In genomic region chr17:16259926-16260325, GRCh38 we compare ENCODE assay signal across 28 cellular contexts.
"Had no signal": no experiment of that assay in that cellular context is flagged by ENCODE, and none has a peak within 500 bp of the region (broad histone marks: within the 10 kb centered on the region; RNA-seq: fewer than 3 reads in every experiment).

No MANE protein-coding gene starts in this region.

- H3K4me2 ChIP-seq: hepatocyte had no signal

- H3K27ac ChIP-seq: coronary artery, dorsolateral prefrontal cortex, hepatocyte, left ventricle myocardium inferior, thoracic aorta, uterus had no signal

- H3K27me3 Mint-ChIP-seq: activated CD4-positive, alpha-beta memory T cell treated with anti-CD3 and anti-CD28 coated beads, Interleukin-2, amount 10 ng/mL, durations not matched to agents 7 days and 5 days; activated CD4-positive, alpha-beta T cell treated with anti-CD3 and anti-CD28 coated beads, Interleukin-2, amount 10 ng/mL, durations not matched to agents 7 days and 5 days; activated naive CD8-positive, alpha-beta T cell; central memory CD8-positive, alpha-beta T cell; naive thymus-derived CD8-positive, alpha-beta T cell; progenitor cell of endocrine pancreas had no signal

- H3K36me3 Mint-ChIP-seq: WTC11 had no signal

- H3K4me3 ChIP-seq: coronary artery, dorsolateral prefrontal cortex, hepatocyte, left ventricle myocardium inferior, thoracic aorta, uterus had no signal

- DNase-seq: activated CD4-positive, alpha-beta memory T cell treated with anti-CD3 and anti-CD28 coated beads, Interleukin-2, amount 10 ng/mL, durations not matched to agents 7 days and 5 days; activated CD4-positive, alpha-beta T cell treated with anti-CD3 and anti-CD28 coated beads for 1 hour; activated CD4-positive, alpha-beta T cell treated with anti-CD3 and anti-CD28 coated beads, Interleukin-2, amount 10 ng/mL, durations not matched to agents 7 days and 5 days; activated naive CD4-positive, alpha-beta T cell; activated T-cell treated with anti-CD3 and anti-CD28 coated beads for 4 hours; activated T-cell treated with anti-CD3 and anti-CD28 coated beads, Interleukin-2, amount 50 U/mL, for 72 hours; anterior cingulate cortex; effector memory CD4-positive, alpha-beta T cell; islet precursor cell; left ventricle myocardium inferior; mammary epithelial cell; naive thymus-derived CD8-positive, alpha-beta T cell; occipital lobe; retina; stimulated activated CD4-positive, alpha-beta T cell treated with anti-CD3 and anti-CD28 coated beads, Interleukin-2, amount 100 ng/mL, for 48 hours; stimulated activated naive CD4-positive, alpha-beta T cell treated with Interleukin-2 at 50 U/mL for 16 hours; T-helper 2 cell; trophoblast cell; uterus had no signal

- H3K9me3 Mint-ChIP-seq: activated CD4-positive, alpha-beta T cell treated with anti-CD3 and anti-CD28 coated beads, Interleukin-2, amount 10 ng/mL, durations not matched to agents 7 days and 5 days; activated T-cell treated with anti-CD3 and anti-CD28 coated beads, Interleukin-2, amount 50 U/mL, for 72 hours; central memory CD8-positive, alpha-beta T cell; naive thymus-derived CD8-positive, alpha-beta T cell; neural crest cell; WTC11 had no signal

- H3K36me3 ChIP-seq: left ventricle myocardium inferior, thoracic aorta, uterus had no signal

- H3K27me3 ChIP-seq: dorsolateral prefrontal cortex, hepatocyte, uterus had no signal

- H3K27ac Mint-ChIP-seq: activated CD4-positive, alpha-beta memory T cell treated with anti-CD3 and anti-CD28 coated beads, Interleukin-2, amount 10 ng/mL, durations not matched to agents 7 days and 5 days; activated CD4-positive, alpha-beta T cell treated with anti-CD3 and anti-CD28 coated beads, Interleukin-2, amount 10 ng/mL, durations not matched to agents 7 days and 5 days; activated naive CD8-positive, alpha-beta T cell; activated T-cell treated with anti-CD3 and anti-CD28 coated beads, Interleukin-2, amount 50 U/mL, for 72 hours; naive thymus-derived CD8-positive, alpha-beta T cell; progenitor cell of endocrine pancreas; WTC11 had no signal

- H3K4me3 Mint-ChIP-seq: activated CD4-positive, alpha-beta memory T cell treated with anti-CD3 and anti-CD28 coated beads, Interleukin-2, amount 10 ng/mL, durations not matched to agents 7 days and 5 days; activated CD4-positive, alpha-beta T cell treated with anti-CD3 and anti-CD28 coated beads, Interleukin-2, amount 10 ng/mL, durations not matched to agents 7 days and 5 days; activated naive CD8-positive, alpha-beta T cell; activated T-cell treated with anti-CD3 and anti-CD28 coated beads, Interleukin-2, amount 50 U/mL, for 72 hours; central memory CD8-positive, alpha-beta T cell; naive thymus-derived CD8-positive, alpha-beta T cell; neural crest cell; WTC11 had no signal

- H3K9me3 ChIP-seq: left ventricle myocardium inferior, thoracic aorta, uterus had no signal

- ATAC-seq: activated T-cell treated with anti-CD3 and anti-CD28 coated beads, Interleukin-2, amount 50 U/mL, for 72 hours; naive thymus-derived CD8-positive, alpha-beta T cell; WTC11 had no signal

- H3K4me1 ChIP-seq: uterus had no signal
